In the genomic region with DNA sequence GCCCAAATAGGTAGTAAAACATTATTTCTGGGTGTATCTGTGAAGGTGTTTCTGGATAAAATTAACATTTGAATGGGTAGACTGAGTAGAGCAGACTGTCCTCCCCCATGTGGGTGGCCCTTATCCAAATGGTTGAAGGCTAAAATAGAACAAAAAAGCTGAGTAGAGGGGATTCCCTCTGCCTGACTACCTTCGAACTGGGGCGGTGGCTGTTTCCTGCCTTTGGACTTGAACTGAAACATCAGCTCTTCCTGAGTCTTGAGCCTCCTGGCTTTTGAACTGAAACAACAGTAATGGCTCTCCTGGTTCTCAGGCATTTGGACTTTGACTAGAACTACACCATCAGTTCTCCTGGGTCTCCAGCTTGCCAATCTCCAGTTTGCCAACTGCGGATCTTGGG, we compare ENCODE assay signal across 1 cellular context.
TF ChIP-seq lines count a peak whose summit lies in the region.

No MANE protein-coding gene starts in this region.

TF ChIP-seq in GM23338, 12 proteins besides CTCF, POLR2A, EP300 and RAD21 (continued from another document):
- TF ChIP-seq, protein P1, sequence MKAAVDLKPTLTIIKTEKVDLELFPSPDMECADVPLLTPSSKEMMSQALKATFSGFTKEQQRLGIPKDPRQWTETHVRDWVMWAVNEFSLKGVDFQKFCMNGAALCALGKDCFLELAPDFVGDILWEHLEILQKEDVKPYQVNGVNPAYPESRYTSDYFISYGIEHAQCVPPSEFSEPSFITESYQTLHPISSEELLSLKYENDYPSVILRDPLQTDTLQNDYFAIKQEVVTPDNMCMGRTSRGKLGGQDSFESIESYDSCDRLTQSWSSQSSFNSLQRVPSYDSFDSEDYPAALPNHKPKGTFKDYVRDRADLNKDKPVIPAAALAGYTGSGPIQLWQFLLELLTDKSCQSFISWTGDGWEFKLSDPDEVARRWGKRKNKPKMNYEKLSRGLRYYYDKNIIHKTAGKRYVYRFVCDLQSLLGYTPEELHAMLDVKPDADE (IDR thresholded peaks at IDR 0.05) = no peak
- TF ChIP-seq STAT1 (IDR thresholded peaks at IDR 0.05; ENCODE audit: unreplicated experiment) (no peak), JUNB (IDR thresholded peaks at IDR 0.05; ENCODE audit: unreplicated experiment) (no peak), CREB1 (CRISPR knock-in tag; IDR thresholded peaks at IDR 0.05; ENCODE audit: low read depth) (no peak), EZH2phosphoT487 (IDR thresholded peaks at IDR 0.05; ENCODE audit: unreplicated experiment) (no peak)
TF ChIP-seq in GM23338: peak in this region for 0.
